In the genomic region with DNA sequence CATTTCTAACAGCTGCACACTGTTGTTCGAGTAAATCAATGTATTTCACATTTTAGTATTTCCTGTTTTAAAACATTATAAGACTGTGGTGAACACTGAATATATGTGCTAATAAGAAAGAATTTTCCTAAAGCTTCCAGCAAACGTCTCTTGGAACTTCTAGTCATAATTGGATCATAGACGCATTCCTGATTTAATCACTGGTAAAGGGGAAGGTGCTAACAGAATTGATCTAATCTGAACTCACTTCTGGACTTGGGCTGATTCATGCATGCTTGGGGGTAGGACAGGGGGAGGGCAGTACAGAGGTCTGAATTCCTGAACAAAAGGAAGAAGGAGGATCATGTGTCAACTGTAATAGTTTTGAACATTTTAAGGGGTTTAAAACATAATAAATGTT, we compare ENCODE assay signal across 11 cellular contexts. TPM values are rescaled to one million over a fixed set of nuclear protein-coding genes. Genes with fewer than 3 reads are reported as not detected.
DNase-seq lines count a peak whose midpoint lies in the region; ATAC-seq and TF ChIP-seq lines count a peak whose summit lies in the region.
"Had no signal": no experiment of that assay in that cellular context is flagged by ENCODE, and none has a peak within 500 bp of the region (broad histone marks: within the 10 kb centered on the region; RNA-seq: fewer than 3 reads in every experiment).

No MANE protein-coding gene starts in this region.

- H3K4me1 ChIP-seq in KMS-11 (ENCODE audit: low read depth, poor library complexity, severe bottlenecking) (peaks cover 70% of the 10 kb centered on the region), adipocyte (ENCODE audit: control insufficient read depth, insufficient read depth, low read length) (peaks cover 25% of the 10 kb centered on the region)

- peak overlapping the region in 7 of 10 donors; percentile 15 to 72 (median 62) for H3K27ac Mint-ChIP-seq in naive thymus-derived CD8-positive, alpha-beta T cell

- H3K79me2 ChIP-seq in KMS-11 (ENCODE audit: insufficient read depth, low read depth), result peaks cover 6% of the 10 kb centered on the region; the same call in 1 of the 2 replicates

- H3K27me3 Mint-ChIP-seq in naive thymus-derived CD8-positive, alpha-beta T cell, result no peaks in the 10 kb centered on the region
- H3K27me3 Mint-ChIP-seq: central memory CD8-positive, alpha-beta T cell had no signal

- H3K4me3 Mint-ChIP-seq in naive thymus-derived CD8-positive, alpha-beta T cell, result peak overlapping the region in 1 of 10 donors; percentile 52

- H3K27ac ChIP-seq in KMS-11, result peak overlapping the region; percentile 99

- DNase-seq in EL (peak; percentile 88), adipocyte (ENCODE audit: low read depth) (peak; percentile 61), NCI-H2081 treated with DMSO at 0.1 percent for 48 hours (lab: John Stamatoyannopoulos, UW) (no peak), globus pallidus (ENCODE audit: low spot score) (no peak)
- DNase-seq in naive thymus-derived CD8-positive, alpha-beta T cell, result no peak
- DNase-seq: NCI-H69 had no signal

- peaks cover 15 to 27% (median 23%) of the 10 kb centered on the region in 4 donors for H3K4me1 Mint-ChIP-seq in naive thymus-derived CD8-positive, alpha-beta T cell

- H4K20me1 ChIP-seq in KMS-11 (ENCODE audit: insufficient read depth), result no peaks in the 10 kb centered on the region

- H3K27me3 ChIP-seq in KMS-11 (ENCODE audit: insufficient read depth, low read depth), result no peaks in the 10 kb centered on the region
- no peaks in the 10 kb centered on the region for H3K27me3 ChIP-seq in adipocyte (replicated peaks; ENCODE audit: control insufficient read depth, insufficient read depth, low read length)

- TF ChIP-seq CTCF in KMS-11 (conservative IDR thresholded peaks at IDR 0.05; ENCODE audit: low read depth, low read length), result no peak

- peak overlapping the region; percentile 97 for H3K4me2 ChIP-seq in KMS-11

- POLR2A ChIA-PET in naive thymus-derived CD8-positive, alpha-beta T cell (lab: Charles Lee), result interaction anchor here (1.1 to 3.3 kb wide), 3 partner anchors 144 to 341 kb away, joined by 3 to 34 read pairs (median 15); a partner anchor contains a TSS

- H3K36me3 Mint-ChIP-seq in naive thymus-derived CD8-positive, alpha-beta T cell, result peaks cover 0 to 4% (median 4%) of the 10 kb centered on the region in 3 donors

- ATAC-seq in naive thymus-derived CD8-positive, alpha-beta T cell, result no peak
- ATAC-seq in HG02938 (IDR thresholded peaks at IDR 0.05; ENCODE audit: unreplicated experiment) (no peak), GM19455 (IDR thresholded peaks at IDR 0.05; ENCODE audit: unreplicated experiment) (no peak)
- ATAC-seq: activated CD4-positive, CD25-positive, alpha-beta regulatory T cell treated with anti-CD3 and anti-CD28 coated beads, Interleukin-2, amount 50 U/mL, for 24 hours had no signal

- H3K9ac ChIP-seq in KMS-11 (peak overlapping the region; percentile 93; the same call in 1 of the 2 replicates), adipocyte (ENCODE audit: low read length) (no peak overlapping the region)

- H3K9me3 ChIP-seq in adipocyte (ENCODE audit: control insufficient read depth, low read length), result no peaks in the 10 kb centered on the region

- H3K4me3 ChIP-seq in KMS-11 (IDR thresholded peaks at IDR 0.05; ENCODE audit: insufficient read depth, low read depth, low read length), result peak overlapping the region; percentile 17
- H3K4me3 ChIP-seq in adipocyte (ENCODE audit: low read length), result no peak overlapping the region

- H2AFZ ChIP-seq in KMS-11 (ENCODE audit: low read depth), result peak overlapping the region; percentile 59

- H3K36me3 ChIP-seq in KMS-11 (ENCODE audit: insufficient read depth) (no peaks in the 10 kb centered on the region), adipocyte (ENCODE audit: control insufficient read depth, insufficient read depth, low read length, severe bottlenecking) (no peaks in the 10 kb centered on the region)

- peaks cover 0 to 3% (median 0%) of the 10 kb centered on the region in 9 donors for H3K9me3 Mint-ChIP-seq in naive thymus-derived CD8-positive, alpha-beta T cell
- H3K9me3 Mint-ChIP-seq: central memory CD8-positive, alpha-beta T cell had no signal

RNA-seq across cellular contexts. Expression of a gene that starts 7.3 kb away (rescaled TPM):
- 1 to 10 TPM; 3.0 TPM for total RNA-seq in naive thymus-derived CD8-positive, alpha-beta T cell
- polyA plus RNA-seq in naive thymus-derived CD8-positive, alpha-beta T cell, result 1 to 10 TPM in 1 of 3 donors, under 1 TPM in 2; 0.33 to 1.4 (median 0.67) TPM

Comparison
In these comparisons a context has a peak if more than half of its experiments do, and no peak if none do; other contexts are left out.
1. DNase-seq: peak in EL (single experiment) and adipocyte (single experiment); none in naive thymus-derived CD8-positive, alpha-beta T cell (0 of 10), NCI-H2081 treated with DMSO at 0.1 percent for 48 hours (single experiment) and globus pallidus (single experiment).